In genomic region chr10:122419890-122420623, GRCh38 we compare ENCODE assay signal across 12 cellular contexts. TPM values are rescaled to one million over a fixed set of nuclear protein-coding genes. Genes with fewer than 3 reads are reported as not detected.
DNase-seq lines count a peak whose midpoint lies in the region; ATAC-seq and TF ChIP-seq lines count a peak whose summit lies in the region.
"Had no signal": no experiment of that assay in that cellular context is flagged by ENCODE, and none has a peak within 500 bp of the region (broad histone marks: within the 10 kb centered on the region; RNA-seq: fewer than 3 reads in every experiment).

No MANE protein-coding gene starts in this region.

- no peaks in the 10 kb centered on the region for H3K9me3 Mint-ChIP-seq in HFFc6
- no peaks in the 10 kb centered on the region for H3K9me3 Mint-ChIP-seq in central memory CD8-positive, alpha-beta T cell
- no peaks in the 10 kb centered on the region for H3K9me3 Mint-ChIP-seq in memory B cell

- no peaks in the 10 kb centered on the region for H3K27me3 ChIP-seq in HAP-1 (ENCODE audit: low read depth)

- H3K4me3 Mint-ChIP-seq in HFFc6 (peak overlapping the region; percentile 57), memory B cell (no peak overlapping the region)
- H3K4me3 Mint-ChIP-seq in central memory CD8-positive, alpha-beta T cell, result peak overlapping the region; percentile 32

- in situ Hi-C loops in HAP-1 (cut with MboI; ENCODE audit: low sequenced_read_pairs), result no loop called here

- H3K4me1 Mint-ChIP-seq in HFFc6 (ENCODE audit: low read depth) (peaks cover 55% of the 10 kb centered on the region), memory B cell (peaks cover 11% of the 10 kb centered on the region)
- peaks cover 62% of the 10 kb centered on the region for H3K4me1 Mint-ChIP-seq in central memory CD8-positive, alpha-beta T cell

- H3K27me3 Mint-ChIP-seq in HFFc6 (ENCODE audit: insufficient read depth) (peaks cover 4% of the 10 kb centered on the region; the same call in 1 of the 2 replicates), memory B cell (no peaks in the 10 kb centered on the region)
- H3K27me3 Mint-ChIP-seq in central memory CD8-positive, alpha-beta T cell, result no peaks in the 10 kb centered on the region

- H3K4me1 ChIP-seq in HAP-1, result no peaks in the 10 kb centered on the region

- H3K36me3 Mint-ChIP-seq in HFFc6 (ENCODE audit: low read depth), result peaks cover 15% of the 10 kb centered on the region
- H3K36me3 Mint-ChIP-seq in central memory CD8-positive, alpha-beta T cell (ENCODE audit: insufficient read depth), result peaks cover 9% of the 10 kb centered on the region
- peaks cover 12% of the 10 kb centered on the region for H3K36me3 Mint-ChIP-seq in memory B cell

- ATAC-seq in central memory CD8-positive, alpha-beta T cell (replicated peaks; ENCODE audit: extremely low read depth, poor library complexity, severe bottlenecking), result no peak
- ATAC-seq in memory B cell (ENCODE audit: low read depth), result no peak
- no peak for ATAC-seq in HG02798 (IDR thresholded peaks at IDR 0.05; ENCODE audit: poor library complexity, unreplicated experiment)

- no peaks in the 10 kb centered on the region for H3K9me3 ChIP-seq in HAP-1

- DNase-seq in AG08396 (ENCODE audit: low spot score) (peak; percentile 29), HFFc6 (peak; percentile 60), memory B cell (ENCODE audit: low spot score in 2 of 2) (no peak), OCI-M2 (lab: John Stamatoyannopoulos, UW; ENCODE audit: unreplicated experiment) (no peak), NCI-H1105 (lab: John Stamatoyannopoulos, UW) (no peak), HAP-1 (ENCODE audit: low spot score in 2 of 2) (no peak)
- DNase-seq in central memory CD8-positive, alpha-beta T cell (ENCODE audit: low spot score in 2 of 2), result no peak
- DNase-seq: C1 segment of cervical spinal cord, MV-4-11, NCI-H510A had no signal

- H3K27ac Mint-ChIP-seq in HFFc6 (peak overlapping the region; percentile 82), memory B cell (peak overlapping the region; percentile 39)
- H3K27ac Mint-ChIP-seq in central memory CD8-positive, alpha-beta T cell (ENCODE audit: low read depth), result peak overlapping the region; percentile 87

- no peak for TF ChIP-seq CTCF in HFFc6 (IDR thresholded peaks at IDR 0.05)

- no peaks in the 10 kb centered on the region; the same call in 1 of the 2 replicates for H3K36me3 ChIP-seq in HAP-1 (replicated peaks)

- H3K4me3 ChIP-seq in HAP-1, result no peak overlapping the region

RNA-seq across cellular contexts. Expression of gene ARMS2, which starts 34.4 kb away (rescaled TPM):
- not detected for total RNA-seq in HFFc6 (2021; fragmentation: NEBNext Ultra II Directional; extraction: Animal tissue kit (Norgen Biotek cat#: 25700))
- total RNA-seq: kidney epithelial cell had no signal

RNA-seq across cellular contexts. Expression of gene HTRA1, which starts 41.3 kb away (rescaled TPM):
- total RNA-seq in HFFc6 (2021; fragmentation: NEBNext Ultra II Directional; extraction: Animal tissue kit (Norgen Biotek cat#: 25700)), result 10 to 100 TPM; 55.0 to 67.2 (median 61.9) TPM

RNA-seq across cellular contexts. Expression of gene PLEKHA1, which starts 45.5 kb away (rescaled TPM):
- total RNA-seq in HFFc6 (2021; fragmentation: NEBNext Ultra II Directional; extraction: Animal tissue kit (Norgen Biotek cat#: 25700)), result 10 to 100 TPM; 17.7 to 26.2 (median 19.3) TPM

Comparison
In these comparisons a context has a peak if more than half of its experiments do, and no peak if none do; other contexts are left out.
1. DNase-seq: peak in AG08396 (single experiment) and HFFc6 (single experiment); none in central memory CD8-positive, alpha-beta T cell (0 of 2), memory B cell (0 of 2), OCI-M2 (single experiment), NCI-H1105 (single experiment) and HAP-1 (0 of 2).
2. Peak in every context shown above with its lines, with median percentiles within 50 percentile points of each other: H3K27ac Mint-ChIP-seq.